Comparison of ENCODE assay signal across 13 cellular contexts in genomic region chr10:71840936-71841335, GRCh38. TPM values are rescaled to one million over a fixed set of nuclear protein-coding genes. Genes with fewer than 3 reads are reported as not detected.
DNase-seq lines count a peak whose midpoint lies in the region; ATAC-seq and TF ChIP-seq lines count a peak whose summit lies in the region.
"Had no signal": no experiment of that assay in that cellular context is flagged by ENCODE, and none has a peak within 500 bp of the region (broad histone marks: within the 10 kb centered on the region; RNA-seq: fewer than 3 reads in every experiment).

No MANE protein-coding gene starts in this region.

- peak overlapping the region; percentile 83; the same call in 1 of the 2 replicates for H3K27ac ChIP-seq in GM23248
- peak overlapping the region; percentile 92 for H3K27ac ChIP-seq in mesodermal cell (ENCODE audit: low read depth, low read length, severe bottlenecking)
- peak overlapping the region; percentile 95 for H3K27ac ChIP-seq in smooth muscle cell (ENCODE audit: low read depth)
- no peak overlapping the region for H3K27ac ChIP-seq in naive thymus-derived CD4-positive, alpha-beta T cell (ENCODE audit: low read depth, low read length)
- H3K27ac ChIP-seq: foreskin keratinocyte had no signal

- no peaks in the 10 kb centered on the region for H3K27me3 ChIP-seq in GM23248 (replicated peaks; ENCODE audit: insufficient read depth)
- no peaks in the 10 kb centered on the region for H3K27me3 ChIP-seq in smooth muscle cell (ENCODE audit: low read depth)
- H3K27me3 ChIP-seq in naive thymus-derived CD4-positive, alpha-beta T cell (ENCODE audit: control insufficient read depth in 2 of 2, insufficient read depth in 2 of 2, low read length in 2 of 2) = no peaks in the 10 kb centered on the region
- H3K27me3 ChIP-seq: foreskin keratinocyte, MG63 had no signal

- peaks cover 51% of the 10 kb centered on the region for H3K4me1 ChIP-seq in GM23248 (ENCODE audit: insufficient read depth)
- H3K4me1 ChIP-seq in mesodermal cell (ENCODE audit: control insufficient read depth, insufficient read depth, low read length, poor library complexity, severe bottlenecking) = peaks cover 58% of the 10 kb centered on the region
- H3K4me1 ChIP-seq in smooth muscle cell (ENCODE audit: low read depth) = peaks cover 49% of the 10 kb centered on the region
- peaks cover 5 to 21% of the 10 kb centered on the region in 2 donors for H3K4me1 ChIP-seq in naive thymus-derived CD4-positive, alpha-beta T cell (ENCODE audit: control insufficient read depth in 2 of 2, insufficient read depth in 2 of 2, low read length in 2 of 2)

- H3K4me2 ChIP-seq in GM23248 (ENCODE audit: unreplicated experiment) (no peak overlapping the region), smooth muscle cell (no peak overlapping the region)

- intact Hi-C loops in naive thymus-derived CD4-positive, alpha-beta T cell (cut with micrococcal nuclease) = no loop called here

- TF ChIP-seq CTCF in brain (conservative IDR thresholded peaks at IDR 0.05) (no peak), smooth muscle cell (IDR thresholded peaks at IDR 0.05; ENCODE audit: borderline replicate concordance, insufficient read depth, poor library complexity, severe bottlenecking) (no peak)

- in situ Hi-C loops in GM23248 (cut with MboI) = no loop called here

- WGBS in GM23248 (ENCODE audit: low coverage in 1 of 2, low lambda C conversion rate in 2 of 2, missing lambda C conversion rate in 2 of 2), 2 experiments = 82 to 85% methylated on average over 4 of the region's 4 CpGs
- 79% methylated on average over 4 of the region's 4 CpGs for WGBS in mesodermal cell (ENCODE audit: insufficient coverage in 2 of 2), 2 experiments
- 89% methylated on average over 4 of the region's 4 CpGs for WGBS in smooth muscle cell (ENCODE audit: low lambda C conversion rate)

- no peaks in the 10 kb centered on the region for H3K27me3 Mint-ChIP-seq in brain
- no peaks in the 10 kb centered on the region for H3K27me3 Mint-ChIP-seq in naive thymus-derived CD4-positive, alpha-beta T cell

- DNase-seq in GM23248 = no peak
- DNase-seq in smooth muscle cell (lab: John Stamatoyannopoulos, UW; ENCODE audit: unreplicated experiment) = no peak
- no peak for DNase-seq in cerebellum (ENCODE audit: low spot score)
- no peak for DNase-seq in activated T-cell treated with anti-CD3 and anti-CD28 coated beads, Interleukin-2, amount 50 U/mL, for 1 hour
- DNase-seq in activated T-cell treated with anti-CD3 and anti-CD28 coated beads for 4 hours = no peak
- no peak for DNase-seq in naive thymus-derived CD4-positive, alpha-beta T cell
- DNase-seq: activated naive CD4-positive, alpha-beta T cell treated with Interleukin-2 at 50 U/mL for 16 hours; foreskin keratinocyte; MG63; NCI-H2029 had no signal

- H3K79me2 ChIP-seq in GM23248 (ENCODE audit: insufficient read depth) = peaks cover 94% of the 10 kb centered on the region
- peaks cover 82% of the 10 kb centered on the region for H3K79me2 ChIP-seq in smooth muscle cell (ENCODE audit: low read depth)

- H2AFZ ChIP-seq in GM23248 (no peak overlapping the region), smooth muscle cell (ENCODE audit: low read depth) (no peak overlapping the region)

- H3F3A ChIP-seq in GM23248 (ENCODE audit: insufficient read depth) (peaks cover 52% of the 10 kb centered on the region), smooth muscle cell (ENCODE audit: low read depth) (peaks cover 16% of the 10 kb centered on the region)

- H3K4me1 Mint-ChIP-seq in brain = peaks cover 98% of the 10 kb centered on the region
- peaks cover 49 to 91% (median 83%) of the 10 kb centered on the region in 7 donors for H3K4me1 Mint-ChIP-seq in naive thymus-derived CD4-positive, alpha-beta T cell

- peaks cover 18% of the 10 kb centered on the region for H4K20me1 ChIP-seq in GM23248 (ENCODE audit: insufficient read depth)
- peaks cover 100% of the 10 kb centered on the region for H4K20me1 ChIP-seq in smooth muscle cell (ENCODE audit: low read depth)

- no peaks in the 10 kb centered on the region for H3K9me3 Mint-ChIP-seq in brain
- no peaks in the 10 kb centered on the region for H3K9me3 Mint-ChIP-seq in naive thymus-derived CD4-positive, alpha-beta T cell

- H3K9me3 ChIP-seq in GM23248 (ENCODE audit: low read depth) (no peaks in the 10 kb centered on the region), mesodermal cell (ENCODE audit: control insufficient read depth, low read length) (no peaks in the 10 kb centered on the region), smooth muscle cell (replicated peaks; ENCODE audit: low read depth) (no peaks in the 10 kb centered on the region)
- no peaks in the 10 kb centered on the region for H3K9me3 ChIP-seq in naive thymus-derived CD4-positive, alpha-beta T cell (ENCODE audit: control insufficient read depth in 2 of 3, low read length in 3 of 3)
- H3K9me3 ChIP-seq: MG63, thoracic aorta had no signal

- no peaks in the 10 kb centered on the region for H3K9me2 ChIP-seq in GM23248 (ENCODE audit: insufficient read depth)

- H3K36me3 ChIP-seq in GM23248 (ENCODE audit: low read depth) = no peaks in the 10 kb centered on the region
- H3K36me3 ChIP-seq in mesodermal cell (ENCODE audit: control insufficient read depth, insufficient read depth, low read length) = no peaks in the 10 kb centered on the region
- H3K36me3 ChIP-seq in smooth muscle cell (ENCODE audit: low read depth) = no peaks in the 10 kb centered on the region
- no peaks in the 10 kb centered on the region for H3K36me3 ChIP-seq in naive thymus-derived CD4-positive, alpha-beta T cell (ENCODE audit: control insufficient read depth in 2 of 3, insufficient read depth in 3 of 3, low read length in 3 of 3)
- H3K36me3 ChIP-seq: thoracic aorta had no signal

- no peak for ATAC-seq in naive thymus-derived CD4-positive, alpha-beta T cell

- H3K27ac Mint-ChIP-seq in brain = peak overlapping the region; percentile 95 to 99 (median 97)
- H3K27ac Mint-ChIP-seq in naive thymus-derived CD4-positive, alpha-beta T cell = no peak overlapping the region

- CTCF ChIA-PET in naive thymus-derived CD4-positive, alpha-beta T cell (lab: Charles Lee) = no interaction called here

- H3K4me3 ChIP-seq in GM23248 (no peak overlapping the region), mesodermal cell (ENCODE audit: extremely low read depth, insufficient read depth, low read length, poor library complexity, severe bottlenecking) (no peak overlapping the region), smooth muscle cell (no peak overlapping the region)
- no peak overlapping the region for H3K4me3 ChIP-seq in naive thymus-derived CD4-positive, alpha-beta T cell (ENCODE audit: low read length)
- H3K4me3 ChIP-seq: MG63, thoracic aorta had no signal

- H3K4me3 Mint-ChIP-seq in brain = peak overlapping the region; percentile 76 to 82 (median 80)
- peak overlapping the region in 1 of 10 donors; percentile 41 for H3K4me3 Mint-ChIP-seq in naive thymus-derived CD4-positive, alpha-beta T cell

- peaks cover 24% of the 10 kb centered on the region for H3K36me3 Mint-ChIP-seq in brain
- peaks cover 0 to 10% (median 4%) of the 10 kb centered on the region in 5 donors for H3K36me3 Mint-ChIP-seq in naive thymus-derived CD4-positive, alpha-beta T cell

- no peak overlapping the region for H3K9ac ChIP-seq in GM23248
- H3K9ac ChIP-seq in smooth muscle cell (ENCODE audit: low read depth) = no peak overlapping the region

- POLR2A ChIA-PET in naive thymus-derived CD4-positive, alpha-beta T cell (lab: Charles Lee) = interaction anchor here (0.5 to 2.4 kb wide), 3 partner anchors 10 to 1789 kb away, joined by 3 to 10 read pairs (median 4); partner anchors contain the start of gene PSAP

RNA-seq across cellular contexts. Expression of gene PSAP, which starts 10.1 kb away (rescaled TPM):
- total RNA-seq in GM23248 (2014; rRNA removed; shearing (Covaris generic)) = 665 and 715 TPM in 2 replicates
- polyA plus RNA-seq in GM23248 (2016; fragmentation: Nextera tagmentation; extraction: Ambion mirVana) (1,142 and 1,168 TPM in 2 replicates), brain (ENCODE audit: insufficient read depth, low read depth, low replicate concordance) (1,531 TPM), smooth muscle cell (486 and 500 TPM in 2 replicates)
- 506 TPM for polyA plus RNA-seq in mesodermal cell (2013, experiment 1 of 2)
- polyA plus RNA-seq in mesodermal cell (2013, experiment 2 of 2) = 418 TPM
- total RNA-seq in smooth muscle cell (282 and 328 TPM in 2 replicates), cerebellum (366 TPM)
- 1,000 to 10,000 TPM in 1 of 5 experiments, 100 to 1,000 TPM in 4; 153 to 1,163 (median 266) TPM for total RNA-seq in naive thymus-derived CD4-positive, alpha-beta T cell
- 100 to 1,000 TPM; 421 to 506 TPM for polyA plus RNA-seq in naive thymus-derived CD4-positive, alpha-beta T cell

Comparison
In these comparisons a context has a peak if more than half of its experiments do, and no peak if none do; other contexts are left out.
1. H3K27ac Mint-ChIP-seq: peak in brain (5 of 5); none in naive thymus-derived CD4-positive, alpha-beta T cell (0 of 9).